20 cellular contexts compared by ENCODE assay signal in genomic region chr7:157760004-157760730, GRCh38.
DNase-seq lines count a peak whose midpoint lies in the region; ATAC-seq, FAIRE-seq and TF ChIP-seq lines count a peak whose summit lies in the region.
"Had no signal": no experiment of that assay in that cellular context is flagged by ENCODE, and none has a peak within 500 bp of the region (broad histone marks: within the 10 kb centered on the region; RNA-seq: fewer than 3 reads in every experiment).

No MANE protein-coding gene starts in this region.

- no peaks in the 10 kb centered on the region for H3K36me3 ChIP-seq in neural progenitor cell
- H3K36me3 ChIP-seq: gastroesophageal sphincter, left ventricle myocardium inferior, right lobe of liver, upper lobe of right lung had no signal

- H3F3A ChIP-seq in neural progenitor cell (ENCODE audit: low read depth) = no peaks in the 10 kb centered on the region

- H3K9ac ChIP-seq in neural progenitor cell = no peak overlapping the region

- no peaks in the 10 kb centered on the region for H3K9me3 ChIP-seq in neural progenitor cell (ENCODE audit: low read depth)
- H3K9me3 ChIP-seq: body of pancreas, right lobe of liver, upper lobe of right lung had no signal

- DNase-seq in activated CD4-positive, alpha-beta T cell treated with anti-CD3 and anti-CD28 coated beads for 36 hours = peak; percentile 15
- DNase-seq in activated CD4-positive, alpha-beta T cell treated with anti-CD3 and anti-CD28 coated beads for 4 hours = no peak
- DNase-seq in LNCaP clone FGC (ENCODE audit: low read depth) = no peak
- peak; percentile 39 for DNase-seq in neural progenitor cell (ENCODE audit: low spot score)
- DNase-seq in GM19239 (ENCODE audit: insufficient read length, low spot score) = no peak
- no peak for DNase-seq in glutamatergic neuron
- no peak for DNase-seq in NCI-H1105 (lab: John Stamatoyannopoulos, UW)
- DNase-seq: body of pancreas; CD4-positive, CD25-positive, alpha-beta regulatory T cell; KG1; left ventricle myocardium inferior; mucosa of descending colon; NCI-H1694; stimulated activated CD4-positive, alpha-beta T cell treated with anti-CD3 and anti-CD28 coated beads, Interleukin-1b, Interleukin-23, amount 100 ng/mL, for 48 hours; upper lobe of right lung had no signal

- no peaks in the 10 kb centered on the region for H3K27me3 Mint-ChIP-seq in activated CD4-positive, alpha-beta T cell treated with anti-CD3 and anti-CD28 coated beads for 36 hours
- H3K27me3 Mint-ChIP-seq in neural progenitor cell (ENCODE audit: insufficient read depth, low read depth) (peaks cover 4% of the 10 kb centered on the region), glutamatergic neuron (ENCODE audit: unreplicated experiment) (peaks cover 12% of the 10 kb centered on the region)
- H3K27me3 Mint-ChIP-seq: CD4-positive, CD25-positive, alpha-beta regulatory T cell had no signal

- CTCF ChIA-PET in activated CD4-positive, alpha-beta T cell treated with anti-CD3 and anti-CD28 coated beads for 36 hours (lab: Charles Lee) = no interaction called here

- no peaks in the 10 kb centered on the region for H3K4me1 ChIP-seq in neural progenitor cell
- H3K4me1 ChIP-seq: body of pancreas, gastroesophageal sphincter, left ventricle myocardium inferior, right lobe of liver, upper lobe of right lung had no signal

- H3K27me3 ChIP-seq in neural progenitor cell = no peaks in the 10 kb centered on the region
- H3K27me3 ChIP-seq: body of pancreas, right lobe of liver, upper lobe of right lung had no signal

- no peak overlapping the region for H3K27ac ChIP-seq in VCaP
- H3K27ac ChIP-seq in neural progenitor cell = no peak overlapping the region
- H3K27ac ChIP-seq: body of pancreas, gastroesophageal sphincter, HL-60, left ventricle myocardium inferior, right lobe of liver, upper lobe of right lung had no signal

- no peak overlapping the region for H3K27ac Mint-ChIP-seq in activated CD4-positive, alpha-beta T cell treated with anti-CD3 and anti-CD28 coated beads for 36 hours
- H3K27ac Mint-ChIP-seq in neural progenitor cell = peak overlapping the region; percentile 7
- H3K27ac Mint-ChIP-seq in glutamatergic neuron (ENCODE audit: unreplicated experiment) = no peak overlapping the region
- H3K27ac Mint-ChIP-seq: CD4-positive, CD25-positive, alpha-beta regulatory T cell had no signal

- H3K36me3 Mint-ChIP-seq in activated CD4-positive, alpha-beta T cell treated with anti-CD3 and anti-CD28 coated beads for 36 hours (ENCODE audit: low read depth) = no peaks in the 10 kb centered on the region
- H3K36me3 Mint-ChIP-seq in neural progenitor cell (no peaks in the 10 kb centered on the region), glutamatergic neuron (ENCODE audit: unreplicated experiment) (no peaks in the 10 kb centered on the region)
- H3K36me3 Mint-ChIP-seq: CD4-positive, CD25-positive, alpha-beta regulatory T cell had no signal

- POLR2A ChIA-PET in activated CD4-positive, alpha-beta T cell treated with anti-CD3 and anti-CD28 coated beads for 36 hours (lab: Charles Lee) = no interaction called here

- no peak for ATAC-seq in activated CD4-positive, alpha-beta T cell treated with anti-CD3 and anti-CD28 coated beads for 36 hours
- ATAC-seq: activated naive CD4-positive, alpha-beta T cell treated with anti-CD3 and anti-CD28 coated beads, Interleukin-2, amount 50 U/mL, for 72 hours; body of pancreas; gastroesophageal sphincter; mucosa of descending colon; right lobe of liver; upper lobe of right lung had no signal

- no peak overlapping the region for H3K4me3 ChIP-seq in LNCaP clone FGC (ENCODE audit: low read depth, low read length)
- no peak overlapping the region for H3K4me3 ChIP-seq in neural progenitor cell
- H3K4me3 ChIP-seq: body of pancreas, gastroesophageal sphincter, left ventricle myocardium inferior, mucosa of descending colon, right lobe of liver, upper lobe of right lung had no signal

- intact Hi-C loops in activated CD4-positive, alpha-beta T cell treated with anti-CD3 and anti-CD28 coated beads for 36 hours (cut with DNase I, micrococcal nuclease) = no loop called here

- H3K4me1 Mint-ChIP-seq in activated CD4-positive, alpha-beta T cell treated with anti-CD3 and anti-CD28 coated beads for 36 hours = peaks cover 5% of the 10 kb centered on the region
- H3K4me1 Mint-ChIP-seq in neural progenitor cell (peaks cover 16% of the 10 kb centered on the region), glutamatergic neuron (ENCODE audit: low read depth, unreplicated experiment) (no peaks in the 10 kb centered on the region)

- no peak overlapping the region for H3K4me2 ChIP-seq in neural progenitor cell

- H4K20me1 ChIP-seq in neural progenitor cell (ENCODE audit: low read depth) = no peaks in the 10 kb centered on the region

- TF ChIP-seq CTCF in LNCaP clone FGC (IDR thresholded peaks at IDR 0.05; ENCODE audit: control insufficient read depth, extremely low read depth, insufficient read depth) = 0 out of 2 replicates have a peak, but pooled peaks have one; percentile 25
- TF ChIP-seq CTCF in VCaP (conservative IDR thresholded peaks at IDR 0.05) = peak; percentile 44
- TF ChIP-seq CTCF in neural progenitor cell (IDR thresholded peaks at IDR 0.05) = peak; percentile 46
- no peak for TF ChIP-seq CTCF in glutamatergic neuron (IDR thresholded peaks at IDR 0.05; ENCODE audit: partially characterized antibody, unreplicated experiment)

- peaks cover 2% of the 10 kb centered on the region for H3K9me3 Mint-ChIP-seq in activated CD4-positive, alpha-beta T cell treated with anti-CD3 and anti-CD28 coated beads for 36 hours (ENCODE audit: low read depth)
- H3K9me3 Mint-ChIP-seq in neural progenitor cell = peaks cover 12% of the 10 kb centered on the region
- H3K9me3 Mint-ChIP-seq in glutamatergic neuron (ENCODE audit: unreplicated experiment) = peaks cover 21% of the 10 kb centered on the region

- no peak overlapping the region for H3K4me3 Mint-ChIP-seq in activated CD4-positive, alpha-beta T cell treated with anti-CD3 and anti-CD28 coated beads for 36 hours
- H3K4me3 Mint-ChIP-seq in neural progenitor cell = no peak overlapping the region
- no peak overlapping the region for H3K4me3 Mint-ChIP-seq in glutamatergic neuron (ENCODE audit: unreplicated experiment)
- H3K4me3 Mint-ChIP-seq: CD4-positive, CD25-positive, alpha-beta regulatory T cell had no signal

- no peaks in the 10 kb centered on the region for H3K79me2 ChIP-seq in neural progenitor cell (ENCODE audit: low read depth)

- H2AFZ ChIP-seq in neural progenitor cell (replicated peaks) = no peak overlapping the region

- no peak for FAIRE-seq in GM19239 (lab: Jason Lieb, UNC)

Comparison
In these comparisons a context has a peak if more than half of its experiments do, and no peak if none do; other contexts are left out.
1. DNase-seq: peak in activated CD4-positive, alpha-beta T cell treated with anti-CD3 and anti-CD28 coated beads for 36 hours (single experiment) and neural progenitor cell (single experiment); none in activated CD4-positive, alpha-beta T cell treated with anti-CD3 and anti-CD28 coated beads for 4 hours (0 of 2), LNCaP clone FGC (single experiment), GM19239 (single experiment), glutamatergic neuron (single experiment) and NCI-H1105 (single experiment).